Comparison of ENCODE assay signal across 11 cellular contexts in genomic region chr10:3906511-3907111, GRCh38.
DNase-seq lines count a peak whose midpoint lies in the region; ATAC-seq lines count a peak whose summit lies in the region.
"Had no signal": no experiment of that assay in that cellular context is flagged by ENCODE, and none has a peak within 500 bp of the region (broad histone marks: within the 10 kb centered on the region; RNA-seq: fewer than 3 reads in every experiment).

No MANE protein-coding gene starts in this region.

- H3K27me3 Mint-ChIP-seq in activated T-helper 17 cell treated with anti-CD3 and anti-CD28 coated beads, Interleukin-2, amount 50 U/mL, for 72 hours, result no peaks in the 10 kb centered on the region
- H3K27me3 Mint-ChIP-seq: central memory CD8-positive, alpha-beta T cell had no signal

- peak overlapping the region; percentile 10 for H3K27ac Mint-ChIP-seq in activated T-helper 17 cell treated with anti-CD3 and anti-CD28 coated beads, Interleukin-2, amount 50 U/mL, for 72 hours

- DNase-seq in ELR (ENCODE audit: low read depth) (peak; percentile 69), iris pigment epithelial cell (ENCODE audit: low read depth) (peak; percentile 53), NCI-H510A treated with DMSO at 0.1 percent for 48 hours (lab: John Stamatoyannopoulos, UW) (no peak)
- DNase-seq in activated T-cell treated with anti-CD3 and anti-CD28 coated beads, Interleukin-2, amount 50 U/mL, for 48 hours, result no peak
- no peak for DNase-seq in stimulated activated CD4-positive, alpha-beta T cell treated with anti-CD3 and anti-CD28 coated beads, Interleukin-12 subunit alpha, Interleukin-12 subunit beta, amount 100 ng/mL, for 4 hours
- DNase-seq in activated naive CD4-positive, alpha-beta T cell treated with anti-CD3 and anti-CD28 coated beads, Interleukin-2, amount 50 U/mL, for 16 hours, result no peak
- DNase-seq: uterus had no signal

- no peak overlapping the region for H3K4me3 Mint-ChIP-seq in activated T-helper 17 cell treated with anti-CD3 and anti-CD28 coated beads, Interleukin-2, amount 50 U/mL, for 72 hours
- H3K4me3 Mint-ChIP-seq: central memory CD8-positive, alpha-beta T cell had no signal

- peak overlapping the region; percentile 34 for H3K27ac ChIP-seq in rectal smooth muscle tissue (ENCODE audit: low read depth, low read length)
- H3K27ac ChIP-seq: C4-2B had no signal

- peaks cover 6% of the 10 kb centered on the region for H3K4me1 ChIP-seq in rectal smooth muscle tissue (ENCODE audit: control insufficient read depth, insufficient read depth, low read length)
- H3K4me1 ChIP-seq: uterus had no signal

- no peaks in the 10 kb centered on the region for H3K36me3 ChIP-seq in rectal smooth muscle tissue (ENCODE audit: control insufficient read depth, insufficient read depth, low read length)
- H3K36me3 ChIP-seq: uterus had no signal

- no peaks in the 10 kb centered on the region for H3K36me3 Mint-ChIP-seq in activated T-helper 17 cell treated with anti-CD3 and anti-CD28 coated beads, Interleukin-2, amount 50 U/mL, for 72 hours (ENCODE audit: low read depth)

- no peaks in the 10 kb centered on the region for H3K9me3 Mint-ChIP-seq in activated T-helper 17 cell treated with anti-CD3 and anti-CD28 coated beads, Interleukin-2, amount 50 U/mL, for 72 hours
- H3K9me3 Mint-ChIP-seq: central memory CD8-positive, alpha-beta T cell had no signal

- no peak for ATAC-seq in activated T-helper 17 cell treated with anti-CD3 and anti-CD28 coated beads, Interleukin-2, amount 50 U/mL, for 72 hours (replicated peaks)

- H3K9ac ChIP-seq in rectal smooth muscle tissue (ENCODE audit: low read length), result no peak overlapping the region

- H3K27me3 ChIP-seq in rectal smooth muscle tissue (ENCODE audit: control insufficient read depth, insufficient read depth, low read length), result no peaks in the 10 kb centered on the region
- H3K27me3 ChIP-seq: uterus had no signal

- peaks cover 26% of the 10 kb centered on the region for H3K4me1 Mint-ChIP-seq in activated T-helper 17 cell treated with anti-CD3 and anti-CD28 coated beads, Interleukin-2, amount 50 U/mL, for 72 hours

- no peak overlapping the region for H3K4me3 ChIP-seq in rectal smooth muscle tissue (ENCODE audit: low read length)
- H3K4me3 ChIP-seq: uterus had no signal

Comparison
In these comparisons a context has a peak if more than half of its experiments do, and no peak if none do; other contexts are left out.
1. DNase-seq: peak in ELR (single experiment) and iris pigment epithelial cell (single experiment); none in activated T-cell treated with anti-CD3 and anti-CD28 coated beads, Interleukin-2, amount 50 U/mL, for 48 hours (0 of 2), NCI-H510A treated with DMSO at 0.1 percent for 48 hours (single experiment), stimulated activated CD4-positive, alpha-beta T cell treated with anti-CD3 and anti-CD28 coated beads, Interleukin-12 subunit alpha, Interleukin-12 subunit beta, amount 100 ng/mL, for 4 hours (single experiment) and activated naive CD4-positive, alpha-beta T cell treated with anti-CD3 and anti-CD28 coated beads, Interleukin-2, amount 50 U/mL, for 16 hours (single experiment).